26 cellular contexts compared by ENCODE assay signal in the genomic region with DNA sequence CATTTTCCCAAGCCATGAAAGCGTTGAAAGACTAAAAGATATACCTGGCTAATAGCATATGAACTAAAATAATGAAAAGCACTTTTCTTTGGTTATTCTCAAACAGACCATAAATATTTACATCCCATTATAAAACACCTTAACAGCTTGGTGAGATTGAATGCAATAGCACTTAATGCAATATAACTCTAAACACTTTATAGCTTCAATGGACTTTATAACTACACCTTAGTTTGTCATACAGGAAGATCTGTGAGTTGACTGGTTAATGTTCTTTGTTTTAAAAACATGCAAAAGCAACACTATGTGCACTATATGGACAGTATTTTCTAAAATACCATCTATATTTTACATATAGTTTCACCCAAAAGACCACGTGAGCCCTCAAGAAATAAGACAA.
"Had no signal": no experiment of that assay in that cellular context is flagged by ENCODE, and none has a peak within 500 bp of the region (broad histone marks: within the 10 kb centered on the region; RNA-seq: fewer than 3 reads in every experiment).

No MANE protein-coding gene starts in this region.

- H3K27me3 Mint-ChIP-seq: activated CD4-positive, alpha-beta memory T cell treated with anti-CD3 and anti-CD28 coated beads for 36 hours; activated CD4-positive, alpha-beta T cell treated with anti-CD3 and anti-CD28 coated beads for 36 hours; activated CD4-positive, alpha-beta T cell treated with anti-CD3 and anti-CD28 coated beads, Interleukin-2, amount 10 ng/mL, durations not matched to agents 24 days and 14 days; activated T-cell treated with anti-CD3 and anti-CD28 coated beads, Interleukin-2, amount 50 U/mL, for 24 hours; activated T-helper 17 cell treated with anti-CD3 and anti-CD28 coated beads, Interleukin-2, amount 50 U/mL, for 72 hours; central memory CD8-positive, alpha-beta T cell; dendritic cell treated with granulocyte-macrophage colony-stimulating factor and Interleukin-4, amounts not matched to agents 40 ng/mL and 50 ng/mL, for 4 days had no signal

- H3K9me3 Mint-ChIP-seq: activated CD4-positive, alpha-beta memory T cell treated with anti-CD3 and anti-CD28 coated beads for 36 hours; activated T-cell treated with anti-CD3 and anti-CD28 coated beads, Interleukin-2, amount 50 U/mL, for 24 hours; activated T-helper 17 cell treated with anti-CD3 and anti-CD28 coated beads, Interleukin-2, amount 50 U/mL, for 72 hours; central memory CD8-positive, alpha-beta T cell; dendritic cell treated with granulocyte-macrophage colony-stimulating factor and Interleukin-4, amounts not matched to agents 40 ng/mL and 50 ng/mL, for 4 days had no signal

- ATAC-seq: activated CD8-positive, alpha-beta memory T cell treated with anti-CD3 and anti-CD28 coated beads, Interleukin-2, amount 10 ng/mL, durations not matched to agents 7 days and 5 days; activated CD8-positive, alpha-beta T cell treated with anti-CD3 and anti-CD28 coated beads, Interleukin-2, amount 10 ng/mL, durations not matched to agents 7 days and 5 days; esophagus mucosa had no signal

- H3K36me3 Mint-ChIP-seq: activated CD4-positive, alpha-beta memory T cell treated with anti-CD3 and anti-CD28 coated beads for 36 hours; activated naive CD4-positive, alpha-beta T cell treated with anti-CD3 and anti-CD28 coated beads, Interleukin-2, amount 50 U/mL, for 72 hours had no signal

- DNase-seq: activated CD4-positive, alpha-beta memory T cell treated with anti-CD3 and anti-CD28 coated beads for 36 hours; activated CD4-positive, alpha-beta T cell treated with anti-CD3 and anti-CD28 coated beads for 36 hours; activated CD4-positive, alpha-beta T cell treated with anti-CD3 and anti-CD28 coated beads, Interleukin-2, amount 10 ng/mL, durations not matched to agents 24 days and 14 days; activated CD4-positive, CD25-positive, alpha-beta regulatory T cell; activated CD4-positive, CD25-positive, alpha-beta regulatory T cell treated with anti-CD3 and anti-CD28 coated beads, Interleukin-2, amount 50 U/mL, for 72 hours; activated CD8-positive, alpha-beta memory T cell treated with anti-CD3 and anti-CD28 coated beads, Interleukin-2, amount 10 ng/mL, durations not matched to agents 7 days and 5 days; activated CD8-positive, alpha-beta memory T cell treated with anti-CD3 and anti-CD28 coated beads, Interleukin-2, amount 50 U/mL, for 4 hours; activated CD8-positive, alpha-beta T cell treated with anti-CD3 and anti-CD28 coated beads, Interleukin-2, amount 10 ng/mL, durations not matched to agents 7 days and 5 days; activated effector memory CD4-positive, alpha-beta T cell treated with Interleukin-2 at 50 U/mL for 16 hours; activated gamma-delta T cell treated with Interleukin-2 at 50 U/mL for 16 hours; activated naive CD4-positive, alpha-beta T cell treated with Interleukin-2 at 50 U/mL for 16 hours; activated naive CD8-positive, alpha-beta T cell treated with anti-CD3 and anti-CD28 coated beads, Interleukin-2, amount 10 ng/mL, durations not matched to agents 7 days and 5 days; activated T-cell treated with anti-CD3 and anti-CD28 coated beads, Interleukin-2, amount 50 U/mL, for 24 hours; anterior cingulate cortex; brain microvascular endothelial cell; dorsolateral prefrontal cortex; effector memory CD4-positive, alpha-beta T cell; endodermal cell; foreskin fibroblast; head of caudate nucleus; T-helper 2 cell had no signal

- H3K27ac Mint-ChIP-seq: activated CD4-positive, alpha-beta memory T cell treated with anti-CD3 and anti-CD28 coated beads for 36 hours; activated CD4-positive, alpha-beta T cell treated with anti-CD3 and anti-CD28 coated beads for 36 hours; activated CD4-positive, alpha-beta T cell treated with anti-CD3 and anti-CD28 coated beads, Interleukin-2, amount 10 ng/mL, durations not matched to agents 24 days and 14 days; activated naive CD4-positive, alpha-beta T cell treated with anti-CD3 and anti-CD28 coated beads, Interleukin-2, amount 50 U/mL, for 72 hours; activated T-cell treated with anti-CD3 and anti-CD28 coated beads, Interleukin-2, amount 50 U/mL, for 24 hours; dendritic cell treated with granulocyte-macrophage colony-stimulating factor and Interleukin-4, amounts not matched to agents 40 ng/mL and 50 ng/mL, for 4 days; endodermal cell had no signal

- H3K4me3 Mint-ChIP-seq: activated CD4-positive, alpha-beta memory T cell treated with anti-CD3 and anti-CD28 coated beads for 36 hours; activated CD4-positive, alpha-beta T cell treated with anti-CD3 and anti-CD28 coated beads for 36 hours; activated CD8-positive, alpha-beta memory T cell treated with anti-CD3 and anti-CD28 coated beads, Interleukin-2, amount 10 ng/mL, durations not matched to agents 7 days and 5 days; activated T-cell treated with anti-CD3 and anti-CD28 coated beads, Interleukin-2, amount 50 U/mL, for 24 hours; dendritic cell treated with granulocyte-macrophage colony-stimulating factor and Interleukin-4, amounts not matched to agents 40 ng/mL and 50 ng/mL, for 4 days; endodermal cell had no signal
